ENCODE assay signal across 16 cellular contexts in the genomic region with DNA sequence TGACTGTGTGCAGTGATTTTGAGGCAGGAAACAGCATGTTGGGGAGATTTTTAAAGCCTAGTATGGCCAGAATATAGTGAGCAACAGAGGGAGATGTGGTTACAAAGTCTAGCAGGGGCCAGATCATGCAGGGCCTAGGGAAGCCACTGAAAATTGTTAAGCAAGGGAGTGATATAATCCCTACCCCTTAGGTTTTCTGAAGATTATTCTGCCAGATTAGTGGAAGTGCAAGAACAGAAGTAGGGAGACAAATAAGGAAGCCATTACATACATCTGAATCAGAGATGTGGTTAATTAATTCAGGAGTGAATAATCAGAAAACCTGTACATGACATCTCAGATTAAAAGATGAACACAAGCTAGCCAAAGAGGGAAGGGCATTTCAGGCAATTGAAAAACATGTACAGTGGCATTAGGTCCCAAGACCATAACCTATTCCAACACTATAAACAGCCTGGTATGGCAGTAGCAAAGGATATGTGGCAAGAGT. TPM values are rescaled to one million over a fixed set of nuclear protein-coding genes. Genes with fewer than 3 reads are reported as not detected.
DNase-seq lines count a peak whose midpoint lies in the region; TF ChIP-seq lines count a peak whose summit lies in the region.
"Had no signal": no experiment of that assay in that cellular context is flagged by ENCODE, and none has a peak within 500 bp of the region (broad histone marks: within the 10 kb centered on the region; RNA-seq: fewer than 3 reads in every experiment).

No MANE protein-coding gene starts in this region.

- intact Hi-C loops in Caco-2 (cut with micrococcal nuclease; ENCODE audit: unreplicated experiment) = no loop called here

- H3K27me3 ChIP-seq in Caco-2 (replicated peaks; ENCODE audit: control insufficient read depth, insufficient read depth, low read length) (no peaks in the 10 kb centered on the region), osteoblast (ENCODE audit: insufficient read depth, low read length) (no peaks in the 10 kb centered on the region), hepatocyte (no peaks in the 10 kb centered on the region)
- H3K27me3 ChIP-seq: SJCRH30 had no signal

- no TSS peak for BruUV-seq in Caco-2 (replicated peaks; lab: Mats Ljungman, UMichigan)

- POLR2A ChIA-PET in Caco-2 (lab: Charles Lee) = interaction anchor here (1.0 kb wide), 1 partner anchor 1767 kb away, joined by 3 read pairs; a partner anchor contains a TSS

- TF ChIP-seq CTCF in Caco-2 (IDR thresholded peaks at IDR 0.05; ENCODE audit: insufficient read depth in 1 of 2, low read depth in 1 of 2, low read length in 1 of 2, severe bottlenecking in 1 of 2, unreplicated experiment in 1 of 2) (no peak), chondrocyte (IDR thresholded peaks at IDR 0.05) (no peak), osteoblast (IDR thresholded peaks at IDR 0.05; ENCODE audit: extremely low read depth, low read depth, low read length) (no peak), hepatocyte (IDR thresholded peaks at IDR 0.05; ENCODE audit: poor library complexity) (no peak)

- H3K79me2 ChIP-seq in osteoblast (ENCODE audit: insufficient read depth, low read length) = peaks cover 21% of the 10 kb centered on the region
- H3K79me2 ChIP-seq in hepatocyte = peaks cover 27% of the 10 kb centered on the region

- no peak overlapping the region for H3K4me3 ChIP-seq in Caco-2 (ENCODE audit: low read depth, low read length)
- H3K4me3 ChIP-seq in osteoblast (ENCODE audit: insufficient read depth, low read length) = no peak overlapping the region
- no peak overlapping the region for H3K4me3 ChIP-seq in hepatocyte
- H3K4me3 ChIP-seq: SJCRH30 had no signal

- H3K4me1 ChIP-seq in Caco-2 = peaks cover 16% of the 10 kb centered on the region
- H3K4me1 ChIP-seq in osteoblast (ENCODE audit: insufficient read depth, low read length) = peaks cover 21% of the 10 kb centered on the region
- H3K4me1 ChIP-seq in hepatocyte (ENCODE audit: insufficient read depth) = no peaks in the 10 kb centered on the region

- no peaks in the 10 kb centered on the region for H4K20me1 ChIP-seq in osteoblast (ENCODE audit: insufficient read depth, low read length)
- no peaks in the 10 kb centered on the region for H4K20me1 ChIP-seq in hepatocyte (ENCODE audit: insufficient read depth, poor library complexity, severe bottlenecking)

- H3K4me1 Mint-ChIP-seq in Caco-2 (ENCODE audit: low read depth, unreplicated experiment) = peaks cover 19% of the 10 kb centered on the region
- H3K4me1 Mint-ChIP-seq in chondrocyte (ENCODE audit: low read depth) = peaks cover 25% of the 10 kb centered on the region

- H3K4me2 ChIP-seq in osteoblast (ENCODE audit: insufficient read depth, low read length) (no peak overlapping the region), hepatocyte (no peak overlapping the region)

- peak overlapping the region; percentile 89 for H3K27ac ChIP-seq in osteoblast (ENCODE audit: low read depth, low read length)
- no peak overlapping the region for H3K27ac ChIP-seq in hepatocyte
- H3K27ac ChIP-seq: VCaP had no signal

- no peak for DNase-seq in Caco-2
- peak; percentile 22 for DNase-seq in OCI-M1 (lab: John Stamatoyannopoulos, UW)
- DNase-seq in chondrocyte (ENCODE audit: low spot score) = no peak
- no peak for DNase-seq in osteoblast (ENCODE audit: insufficient read length, low spot score, missing footprints)
- no peak for DNase-seq in NCI-H748 treated with DMSO at 0.1 percent for 48 hours (lab: John Stamatoyannopoulos, UW)
- DNase-seq in NCI-H345 (lab: John Stamatoyannopoulos, UW) = no peak
- DNase-seq in NCI-H526 (lab: John Stamatoyannopoulos, UW) = no peak
- no peak for DNase-seq in hepatocyte (ENCODE audit: low spot score)
- DNase-seq: CD4-positive, CD25-positive, alpha-beta regulatory T cell; hypothalamus; mesendoderm; NCI-H146; NCI-H69; SJCRH30 had no signal

- H3K27ac Mint-ChIP-seq in Caco-2 (ENCODE audit: unreplicated experiment) (peak overlapping the region; percentile 13), chondrocyte (ENCODE audit: unreplicated experiment) (peak overlapping the region; percentile 87)

- H3K36me3 Mint-ChIP-seq in Caco-2 (ENCODE audit: insufficient read depth, unreplicated experiment) = peaks cover 39% of the 10 kb centered on the region
- peaks cover 5% of the 10 kb centered on the region for H3K36me3 Mint-ChIP-seq in chondrocyte (ENCODE audit: low read depth)
- H3K36me3 Mint-ChIP-seq: CD4-positive, CD25-positive, alpha-beta regulatory T cell had no signal

- CTCF ChIA-PET in Caco-2 (lab: Charles Lee) = no interaction called here

- H3K4me3 Mint-ChIP-seq in Caco-2 (ENCODE audit: unreplicated experiment) (no peak overlapping the region), chondrocyte (ENCODE audit: unreplicated experiment) (no peak overlapping the region)

- H3K9me3 ChIP-seq in Caco-2 (no peaks in the 10 kb centered on the region), osteoblast (ENCODE audit: low read depth, low read length) (no peaks in the 10 kb centered on the region), hepatocyte (ENCODE audit: low read depth) (no peaks in the 10 kb centered on the region)
- H3K9me3 ChIP-seq: SJCRH30 had no signal

- no peaks in the 10 kb centered on the region for H3K9me2 ChIP-seq in hepatocyte (replicated peaks; ENCODE audit: insufficient read depth)

- H3K9me3 Mint-ChIP-seq in Caco-2 (ENCODE audit: unreplicated experiment) (no peaks in the 10 kb centered on the region), chondrocyte (ENCODE audit: low read depth) (no peaks in the 10 kb centered on the region)
- H3K9me3 Mint-ChIP-seq: CD4-positive, CD25-positive, alpha-beta regulatory T cell had no signal

- H2AFZ ChIP-seq in osteoblast (ENCODE audit: low read length) (no peak overlapping the region), hepatocyte (no peak overlapping the region)

- H3K36me3 ChIP-seq in Caco-2 (ENCODE audit: control insufficient read depth, insufficient read depth, low read length) (no peaks in the 10 kb centered on the region), osteoblast (ENCODE audit: insufficient read depth, low read length) (peaks cover 9% of the 10 kb centered on the region), hepatocyte (replicated peaks; ENCODE audit: insufficient read depth, low read depth) (no peaks in the 10 kb centered on the region)

- no peaks in the 10 kb centered on the region for H3K27me3 Mint-ChIP-seq in Caco-2 (ENCODE audit: insufficient read depth, unreplicated experiment)
- H3K27me3 Mint-ChIP-seq in chondrocyte (ENCODE audit: low read depth) = no peaks in the 10 kb centered on the region
- H3K27me3 Mint-ChIP-seq: CD4-positive, CD25-positive, alpha-beta regulatory T cell; progenitor cell of endocrine pancreas had no signal

RNA-seq across cellular contexts. Expression of a gene that starts 54.8 kb away (rescaled TPM):
- 28.0 and 28.5 TPM in 2 replicates for total RNA-seq in Caco-2 (2022)
- 18.6 to 21.9 TPM (median 21.1 TPM) in 3 replicates for total RNA-seq in chondrocyte
- total RNA-seq in osteoblast = 18.5 and 19.2 TPM in 2 replicates
- 14.2 and 20.2 TPM in 2 replicates for total RNA-seq in hepatocyte
- 3.4 and 4.5 TPM in 2 replicates for polyA plus RNA-seq in hepatocyte
